24 cellular contexts compared by ENCODE assay signal in the genomic region with DNA sequence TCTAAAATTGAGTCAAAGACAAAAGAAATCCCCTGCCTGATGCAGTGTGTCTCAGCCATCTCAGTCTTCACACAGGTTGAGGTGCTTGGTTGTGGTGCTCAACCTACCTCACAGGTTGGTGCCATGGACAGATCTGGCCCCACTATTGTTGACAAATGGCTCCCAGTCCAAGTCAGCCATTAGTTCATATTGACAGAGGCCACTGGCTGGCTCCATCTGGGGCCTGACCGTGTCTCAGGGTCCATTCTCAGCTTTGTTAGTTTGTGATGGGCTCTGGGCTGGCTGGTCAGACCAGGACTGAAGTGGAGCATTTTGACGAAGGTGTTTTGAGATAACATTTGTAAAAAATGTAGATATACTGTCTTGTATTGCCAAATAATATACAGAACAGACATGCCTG. TPM values are rescaled to one million over a fixed set of nuclear protein-coding genes. Genes with fewer than 3 reads are reported as not detected.
DNase-seq lines count a peak whose midpoint lies in the region; ATAC-seq, FAIRE-seq and TF ChIP-seq lines count a peak whose summit lies in the region.
"Had no signal": no experiment of that assay in that cellular context is flagged by ENCODE, and none has a peak within 500 bp of the region (broad histone marks: within the 10 kb centered on the region; RNA-seq: fewer than 3 reads in every experiment).

No MANE protein-coding gene starts in this region.

- no peak overlapping the region for H3K9ac ChIP-seq in astrocyte (ENCODE audit: low read length)

- TF ChIP-seq CTCF in natural killer cell (IDR thresholded peaks at IDR 0.05) (no peak), astrocyte (IDR thresholded peaks at IDR 0.05; ENCODE audit: insufficient read depth, low read depth, low read length) (no peak), progenitor cell of endocrine pancreas (IDR thresholded peaks at IDR 0.05; ENCODE audit: unreplicated experiment) (no peak)

- H3K4me1 Mint-ChIP-seq in natural killer cell treated with Interleukin-12 subunit alpha and Interleukin-12 subunit beta and Interleukin-15 and Interleukin-18, amount 100 ng/mL, for 72 hours (ENCODE audit: low read depth in 2 of 2): peaks cover 16 to 25% of the 10 kb centered on the region in 2 donors
- peaks cover 0 to 6% of the 10 kb centered on the region in 2 donors for H3K4me1 Mint-ChIP-seq in natural killer cell
- H3K4me1 Mint-ChIP-seq in astrocyte (ENCODE audit: low read depth, unreplicated experiment): peaks cover 30% of the 10 kb centered on the region
- H3K4me1 Mint-ChIP-seq in progenitor cell of endocrine pancreas (ENCODE audit: low read depth): peaks cover 4% of the 10 kb centered on the region
- H3K4me1 Mint-ChIP-seq: CD8-positive, alpha-beta memory T cell had no signal

- H3K4me1 ChIP-seq in astrocyte (ENCODE audit: insufficient read depth, low read length): peaks cover 24% of the 10 kb centered on the region

- no peaks in the 10 kb centered on the region for H3K36me3 ChIP-seq in astrocyte (ENCODE audit: insufficient read depth, low read length)

- FAIRE-seq in astrocyte (lab: Jason Lieb, UNC): no peak
- FAIRE-seq: A204.1, GM12891 had no signal

- peak overlapping the region; percentile 56 for H3K27ac ChIP-seq in astrocyte (ENCODE audit: low read depth, low read length)
- H3K27ac ChIP-seq: C4-2B, PC-9 had no signal

- H3K4me3 Mint-ChIP-seq in natural killer cell treated with Interleukin-12 subunit alpha and Interleukin-12 subunit beta and Interleukin-15 and Interleukin-18, amount 100 ng/mL, for 72 hours: no peak overlapping the region
- H3K4me3 Mint-ChIP-seq in natural killer cell (no peak overlapping the region), astrocyte (ENCODE audit: unreplicated experiment) (no peak overlapping the region), progenitor cell of endocrine pancreas (ENCODE audit: low read depth) (no peak overlapping the region)
- H3K4me3 Mint-ChIP-seq: CD8-positive, alpha-beta memory T cell had no signal

- H3K9me3 ChIP-seq in astrocyte (ENCODE audit: insufficient read depth, low read depth, low read length): no peaks in the 10 kb centered on the region

- no peaks in the 10 kb centered on the region for H3K27me3 ChIP-seq in astrocyte (ENCODE audit: insufficient read depth, low read length)

- no peak for ATAC-seq in natural killer cell treated with Interleukin-12 subunit alpha and Interleukin-12 subunit beta and Interleukin-15 and Interleukin-18, amount 100 ng/mL, for 72 hours
- ATAC-seq in natural killer cell: no peak

- H4K20me1 ChIP-seq in astrocyte (ENCODE audit: insufficient read depth, low read length): no peaks in the 10 kb centered on the region

- intact Hi-C loops in natural killer cell (cut with micrococcal nuclease): no loop called here

- no peak overlapping the region for H2AFZ ChIP-seq in astrocyte (ENCODE audit: low read depth, low read length)
- H2AFZ ChIP-seq: PC-9 had no signal

- H3K79me2 ChIP-seq in astrocyte (ENCODE audit: insufficient read depth, low read length): no peaks in the 10 kb centered on the region

- H3K9me3 Mint-ChIP-seq in natural killer cell treated with Interleukin-12 subunit alpha and Interleukin-12 subunit beta and Interleukin-15 and Interleukin-18, amount 100 ng/mL, for 72 hours: no peaks in the 10 kb centered on the region
- no peaks in the 10 kb centered on the region for H3K9me3 Mint-ChIP-seq in natural killer cell
- peaks cover 2% of the 10 kb centered on the region for H3K9me3 Mint-ChIP-seq in astrocyte (ENCODE audit: unreplicated experiment)
- no peaks in the 10 kb centered on the region for H3K9me3 Mint-ChIP-seq in progenitor cell of endocrine pancreas (ENCODE audit: low read depth)

- H3K4me2 ChIP-seq in astrocyte (ENCODE audit: low read length): no peak overlapping the region
- H3K4me2 ChIP-seq: PC-9 had no signal

- no peak overlapping the region for H3K4me3 ChIP-seq in astrocyte (ENCODE audit: insufficient read depth, low read depth, low read length)
- H3K4me3 ChIP-seq: PC-9 had no signal

- peak overlapping the region; percentile 40 to 69 for H3K27ac Mint-ChIP-seq in natural killer cell treated with Interleukin-12 subunit alpha and Interleukin-12 subunit beta and Interleukin-15 and Interleukin-18, amount 100 ng/mL, for 72 hours
- no peak overlapping the region for H3K27ac Mint-ChIP-seq in natural killer cell
- H3K27ac Mint-ChIP-seq in astrocyte (ENCODE audit: unreplicated experiment): no peak overlapping the region
- peak overlapping the region; percentile 40 for H3K27ac Mint-ChIP-seq in progenitor cell of endocrine pancreas

- H3K36me3 Mint-ChIP-seq in natural killer cell treated with Interleukin-12 subunit alpha and Interleukin-12 subunit beta and Interleukin-15 and Interleukin-18, amount 100 ng/mL, for 72 hours: no peaks in the 10 kb centered on the region
- no peaks in the 10 kb centered on the region for H3K36me3 Mint-ChIP-seq in natural killer cell
- H3K36me3 Mint-ChIP-seq in astrocyte (ENCODE audit: low read depth, unreplicated experiment): no peaks in the 10 kb centered on the region
- H3K36me3 Mint-ChIP-seq in progenitor cell of endocrine pancreas (ENCODE audit: insufficient read depth): no peaks in the 10 kb centered on the region

- H3K27me3 Mint-ChIP-seq in natural killer cell treated with Interleukin-12 subunit alpha and Interleukin-12 subunit beta and Interleukin-15 and Interleukin-18, amount 100 ng/mL, for 72 hours: no peaks in the 10 kb centered on the region
- H3K27me3 Mint-ChIP-seq in natural killer cell (ENCODE audit: low read depth in 2 of 2) (no peaks in the 10 kb centered on the region), astrocyte (ENCODE audit: low read depth, unreplicated experiment) (no peaks in the 10 kb centered on the region), progenitor cell of endocrine pancreas (no peaks in the 10 kb centered on the region)

- DNase-seq in natural killer cell treated with Interleukin-12 subunit alpha and Interleukin-12 subunit beta and Interleukin-15 and Interleukin-18, amount 100 ng/mL, for 72 hours (ENCODE audit: low spot score): no peak
- DNase-seq in natural killer cell: no peak
- DNase-seq in astrocyte (ENCODE audit: low read depth): no peak
- no peak for DNase-seq in progenitor cell of endocrine pancreas (ENCODE audit: low spot score, unreplicated experiment)
- no peak for DNase-seq in NCI-H128 (lab: John Stamatoyannopoulos, UW; ENCODE audit: unreplicated experiment)
- DNase-seq in NCI-H187 (lab: John Stamatoyannopoulos, UW): no peak
- no peak for DNase-seq in AG20443 (ENCODE audit: low spot score)
- DNase-seq: Calu3; CD8-positive, alpha-beta memory T cell; DMS79 treated with DMSO at 0.1 percent for 48 hours; GF-D8; Karpas-422; NCI-H1105; NCI-H146; NCI-H2029; NCI-H446; NCI-H524 treated with DMSO at 0.1 percent for 48 hours; NCI-H82; NK-92 treated with Interleukin-12 subunit alpha and Interleukin-12 subunit beta, amount 100 ng/mL, for 24 hours; PC-9; SHP77 had no signal

RNA-seq across cellular contexts. Expression of gene MRPL33, which starts 36.9 kb away (rescaled TPM):
- 10 to 100 TPM; 58.3 to 77.6 TPM for total RNA-seq in natural killer cell treated with Interleukin-12 subunit alpha and Interleukin-12 subunit beta and Interleukin-15 and Interleukin-18, amount 100 ng/mL, for 72 hours
- total RNA-seq in natural killer cell (10 to 100 TPM; 21.5 to 28.5 (median 27.3) TPM), astrocyte (80.7 and 85.3 TPM in 2 replicates), progenitor cell of endocrine pancreas (59.7 and 63.3 TPM in 2 replicates)

Comparison
In these comparisons a context has a peak if more than half of its experiments do, and no peak if none do; other contexts are left out.
1. H3K27ac Mint-ChIP-seq: peak in natural killer cell treated with Interleukin-12 subunit alpha and Interleukin-12 subunit beta and Interleukin-15 and Interleukin-18, amount 100 ng/mL, for 72 hours (2 of 2) and progenitor cell of endocrine pancreas (single experiment); none in natural killer cell (0 of 2) and astrocyte (single experiment).